ENCODE assay signal across 1 cellular context in the genomic region with DNA sequence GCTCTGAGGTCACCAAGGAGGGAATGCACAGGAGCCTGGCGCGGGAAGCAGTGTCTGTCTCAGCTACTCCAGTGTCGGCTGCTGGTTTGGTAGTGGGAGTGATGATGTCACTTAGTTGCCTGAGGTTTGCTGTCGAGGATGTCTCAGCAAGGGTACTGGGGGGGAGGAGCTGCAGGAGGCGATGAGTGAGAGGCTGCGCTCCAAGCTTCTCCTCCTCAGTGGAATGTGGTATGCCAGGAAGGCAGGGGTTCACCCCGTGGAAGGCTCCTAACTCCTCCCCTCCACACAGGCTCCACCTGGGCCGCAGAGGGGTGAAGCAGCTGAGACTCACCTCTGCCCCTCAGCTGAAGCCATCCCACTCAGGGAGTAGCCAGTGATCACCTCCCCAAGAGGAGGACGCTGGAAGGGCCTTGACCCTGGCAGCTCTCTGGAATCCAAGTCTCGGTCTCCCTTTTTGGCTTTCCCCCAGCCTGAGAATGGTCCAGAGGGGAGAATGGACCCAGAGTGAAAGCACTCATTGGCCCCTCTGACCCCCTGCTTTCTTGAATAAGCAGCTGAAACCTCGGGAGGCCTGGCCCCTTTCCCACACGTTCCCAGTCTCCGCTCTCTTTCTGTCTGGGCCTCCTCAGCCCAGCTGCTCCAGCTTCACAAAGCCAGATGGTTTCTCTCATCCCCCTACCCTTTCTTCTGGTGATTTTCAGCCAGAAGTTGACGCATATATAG.
TF ChIP-seq lines count a peak whose summit lies in the region.

No MANE protein-coding gene starts in this region.

TF ChIP-seq in H1, 55 proteins besides CTCF, POLR2A, EP300 and RAD21:
- TF ChIP-seq USF2 (IDR thresholded peaks at IDR 0.05; ENCODE audit: low read length) (no peak), TEAD4 (IDR thresholded peaks at IDR 0.05; ENCODE audit: low read depth, low read length) (peak; percentile 9; the same call in 1 of the 2 replicates)
